Comparison of ENCODE assay signal across 1 cellular context in the genomic region with DNA sequence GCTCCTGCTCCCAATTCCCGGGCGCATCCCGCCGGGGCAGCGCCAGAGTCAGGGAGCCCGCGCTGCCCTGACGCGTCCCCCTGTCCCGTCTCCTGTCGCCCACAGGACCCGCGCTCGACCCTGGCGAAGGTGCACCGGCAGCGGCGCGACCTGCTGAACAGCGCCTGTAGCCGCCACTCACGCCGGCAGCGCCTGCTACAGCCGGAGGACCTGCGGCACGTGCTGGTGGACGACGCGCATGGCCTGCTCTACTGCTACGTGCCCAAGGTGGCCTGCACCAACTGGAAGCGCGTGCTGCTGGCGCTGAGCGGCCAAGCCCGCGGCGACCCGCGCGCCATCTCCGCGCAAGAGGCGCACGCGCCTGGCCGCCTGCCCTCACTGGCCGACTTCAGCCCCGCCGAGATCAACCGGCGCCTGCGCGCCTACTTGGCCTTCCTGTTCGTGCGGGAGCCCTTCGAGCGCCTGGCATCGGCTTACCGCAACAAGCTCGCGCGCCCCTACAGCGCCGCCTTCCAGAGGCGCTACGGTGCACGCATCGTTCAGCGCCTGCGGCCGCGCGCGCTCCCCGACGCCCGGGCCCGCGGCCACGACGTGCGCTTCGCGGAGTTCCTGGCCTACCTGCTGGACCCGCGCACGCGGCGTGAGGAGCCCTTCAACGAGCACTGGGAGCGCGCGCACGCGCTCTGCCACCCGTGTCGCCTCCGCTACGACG.
TF ChIP-seq lines count a peak whose summit lies in the region.

No MANE protein-coding gene starts in this region.

TF ChIP-seq in WTC11, 78 proteins besides CTCF, POLR2A, EP300 and RAD21 (continued from another document):
- TF ChIP-seq E2F1 (CRISPR knock-in tag; IDR thresholded peaks at IDR 0.05), result no peak
- TF ChIP-seq, protein P1, sequence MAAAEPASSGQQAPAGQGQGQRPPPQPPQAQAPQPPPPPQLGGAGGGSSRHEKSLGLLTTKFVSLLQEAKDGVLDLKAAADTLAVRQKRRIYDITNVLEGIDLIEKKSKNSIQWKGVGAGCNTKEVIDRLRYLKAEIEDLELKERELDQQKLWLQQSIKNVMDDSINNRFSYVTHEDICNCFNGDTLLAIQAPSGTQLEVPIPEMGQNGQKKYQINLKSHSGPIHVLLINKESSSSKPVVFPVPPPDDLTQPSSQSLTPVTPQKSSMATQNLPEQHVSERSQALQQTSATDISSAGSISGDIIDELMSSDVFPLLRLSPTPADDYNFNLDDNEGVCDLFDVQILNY (CRISPR knock-in tag; IDR thresholded peaks at IDR 0.05), result no peak
- TF ChIP-seq TEAD4 (CRISPR knock-in tag; IDR thresholded peaks at IDR 0.05), result no peak
TF ChIP-seq in WTC11: peak in this region for 0.
